Comparison of ENCODE assay signal across 1 cellular context in genomic region chr19:8498295-8498694, GRCh38.
TF ChIP-seq lines count a peak whose summit lies in the region.

No MANE protein-coding gene starts in this region.

TF ChIP-seq in H1, 55 proteins besides CTCF, POLR2A, EP300 and RAD21:
- TF ChIP-seq SP2 (IDR thresholded peaks at IDR 0.05; ENCODE audit: low read length) (no peak), RXRA (IDR thresholded peaks at IDR 0.05; ENCODE audit: insufficient read depth, low read depth, low read length) (no peak), SP1 (IDR thresholded peaks at IDR 0.05; ENCODE audit: low read depth, low read length) (no peak), POU5F1 (IDR thresholded peaks at IDR 0.05; ENCODE audit: low read depth, low read length) (no peak), KDM5A (IDR thresholded peaks at IDR 0.05; ENCODE audit: low read length) (no peak), RBBP5 (IDR thresholded peaks at IDR 0.05; ENCODE audit: borderline replicate concordance, low read depth, low read length) (no peak), CHD1 (IDR thresholded peaks at IDR 0.05; ENCODE audit: low read depth, low read length) (no peak), CBX5 (IDR thresholded peaks at IDR 0.05; ENCODE audit: low read depth, low read length) (no peak), SRF (IDR thresholded peaks at IDR 0.05; ENCODE audit: low read depth, low read length) (no peak), BACH1 (IDR thresholded peaks at IDR 0.05; ENCODE audit: low read length) (no peak), ATF3 (IDR thresholded peaks at IDR 0.05; ENCODE audit: insufficient read depth, low read depth, low read length) (no peak), RFX5 (IDR thresholded peaks at IDR 0.05; ENCODE audit: borderline replicate concordance, low read depth, low read length) (no peak), CHD2 (IDR thresholded peaks at IDR 0.05; ENCODE audit: low read length) (no peak), MAFK (IDR thresholded peaks at IDR 0.05; ENCODE audit: low read depth, low read length) (no peak)
